1 cellular context compared by ENCODE assay signal in the genomic region with DNA sequence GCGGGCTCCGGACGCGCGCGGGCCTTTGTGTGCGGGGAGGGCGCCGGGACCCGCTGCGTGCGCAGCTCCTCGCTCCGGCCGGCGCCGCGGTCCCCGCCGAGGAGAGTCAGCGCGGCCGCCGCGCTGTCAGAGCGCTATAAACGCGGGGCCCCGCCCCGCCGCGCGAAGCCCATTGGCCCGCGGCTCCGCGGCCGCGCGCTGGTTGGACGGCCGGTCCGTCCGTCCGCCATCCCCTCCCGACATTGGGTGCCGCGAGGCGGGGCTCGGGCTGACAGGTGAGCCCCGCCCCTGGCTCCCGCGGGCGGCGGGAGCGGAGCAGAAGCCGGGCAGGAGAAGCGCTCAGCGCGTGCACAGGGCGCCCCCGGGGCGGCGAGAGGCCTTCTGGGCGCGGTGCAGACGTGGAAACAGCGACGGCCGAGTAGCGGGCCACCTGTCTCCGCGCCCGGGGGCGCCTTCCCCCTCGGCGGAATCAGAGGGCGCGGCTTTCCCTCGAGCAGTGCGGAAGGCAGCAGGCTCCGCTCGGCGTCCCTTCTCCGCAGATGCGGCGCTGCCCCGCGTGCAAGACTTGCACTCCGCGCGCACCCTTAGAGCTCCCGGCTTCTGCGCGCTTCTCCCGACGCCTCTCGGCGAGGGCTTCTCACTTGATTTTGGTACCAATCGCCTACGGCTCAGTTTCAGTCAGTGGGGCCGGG.
TF ChIP-seq lines count a peak whose summit lies in the region.

A gene with protein sequence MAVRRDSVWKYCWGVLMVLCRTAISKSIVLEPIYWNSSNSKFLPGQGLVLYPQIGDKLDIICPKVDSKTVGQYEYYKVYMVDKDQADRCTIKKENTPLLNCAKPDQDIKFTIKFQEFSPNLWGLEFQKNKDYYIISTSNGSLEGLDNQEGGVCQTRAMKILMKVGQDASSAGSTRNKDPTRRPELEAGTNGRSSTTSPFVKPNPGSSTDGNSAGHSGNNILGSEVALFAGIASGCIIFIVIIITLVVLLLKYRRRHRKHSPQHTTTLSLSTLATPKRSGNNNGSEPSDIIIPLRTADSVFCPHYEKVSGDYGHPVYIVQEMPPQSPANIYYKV (minus strand): TSS at position 111 of the 692 bp plus-strand sequence. CDS start 698 bp downstream, outside the sequence.

TF ChIP-seq in HEK293, 187 proteins besides CTCF, POLR2A, EP300 and RAD21 (continued from another document and continues in another):
- TF ChIP-seq, protein P1, sequence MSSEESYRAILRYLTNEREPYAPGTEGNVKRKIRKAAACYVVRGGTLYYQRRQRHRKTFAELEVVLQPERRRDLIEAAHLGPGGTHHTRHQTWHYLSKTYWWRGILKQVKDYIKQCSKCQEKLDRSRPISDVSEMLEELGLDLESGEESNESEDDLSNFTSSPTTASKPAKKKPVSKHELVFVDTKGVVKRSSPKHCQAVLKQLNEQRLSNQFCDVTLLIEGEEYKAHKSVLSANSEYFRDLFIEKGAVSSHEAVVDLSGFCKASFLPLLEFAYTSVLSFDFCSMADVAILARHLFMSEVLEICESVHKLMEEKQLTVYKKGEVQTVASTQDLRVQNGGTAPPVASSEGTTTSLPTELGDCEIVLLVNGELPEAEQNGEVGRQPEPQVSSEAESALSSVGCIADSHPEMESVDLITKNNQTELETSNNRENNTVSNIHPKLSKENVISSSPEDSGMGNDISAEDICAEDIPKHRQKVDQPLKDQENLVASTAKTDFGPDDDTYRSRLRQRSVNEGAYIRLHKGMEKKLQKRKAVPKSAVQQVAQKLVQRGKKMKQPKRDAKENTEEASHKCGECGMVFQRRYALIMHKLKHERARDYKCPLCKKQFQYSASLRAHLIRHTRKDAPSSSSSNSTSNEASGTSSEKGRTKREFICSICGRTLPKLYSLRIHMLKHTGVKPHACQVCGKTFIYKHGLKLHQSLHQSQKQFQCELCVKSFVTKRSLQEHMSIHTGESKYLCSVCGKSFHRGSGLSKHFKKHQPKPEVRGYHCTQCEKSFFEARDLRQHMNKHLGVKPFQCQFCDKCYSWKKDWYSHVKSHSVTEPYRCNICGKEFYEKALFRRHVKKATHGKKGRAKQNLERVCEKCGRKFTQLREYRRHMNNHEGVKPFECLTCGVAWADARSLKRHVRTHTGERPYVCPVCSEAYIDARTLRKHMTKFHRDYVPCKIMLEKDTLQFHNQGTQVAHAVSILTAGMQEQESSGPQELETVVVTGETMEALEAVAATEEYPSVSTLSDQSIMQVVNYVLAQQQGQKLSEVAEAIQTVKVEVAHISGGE (tag by site-specific recombination; conservative IDR thresholded peaks at IDR 0.05; ENCODE audit: low read depth): no peak
- TF ChIP-seq, protein P2, sequence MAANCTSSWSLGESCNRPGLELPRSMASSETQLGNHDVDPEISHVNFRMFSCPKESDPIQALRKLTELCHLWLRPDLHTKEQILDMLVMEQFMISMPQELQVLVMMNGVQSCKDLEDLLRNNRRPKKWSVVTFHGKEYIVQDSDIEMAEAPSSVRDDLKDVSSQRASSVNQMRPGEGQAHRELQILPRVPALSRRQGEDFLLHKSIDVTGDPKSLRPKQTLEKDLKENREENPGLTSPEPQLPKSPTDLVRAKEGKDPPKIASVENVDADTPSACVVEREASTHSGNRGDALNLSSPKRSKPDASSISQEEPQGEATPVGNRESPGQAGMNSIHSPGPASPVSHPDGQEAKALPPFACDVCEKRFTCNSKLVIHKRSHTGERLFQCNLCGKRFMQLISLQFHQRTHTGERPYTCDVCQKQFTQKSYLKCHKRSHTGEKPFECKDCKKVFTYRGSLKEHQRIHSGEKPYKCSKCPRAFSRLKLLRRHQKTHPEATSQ (tag by site-specific recombination; IDR thresholded peaks at IDR 0.05): no peak
- TF ChIP-seq ZXDB (tag by site-specific recombination; IDR thresholded peaks at IDR 0.05): peak; percentile 53; the same call in 1 of the 2 replicates
- TF ChIP-seq ZNF155 (tag by site-specific recombination; IDR thresholded peaks at IDR 0.05): no peak
- TF ChIP-seq HOXA7 (CRISPR knock-in tag; IDR thresholded peaks at IDR 0.05; ENCODE audit: borderline replicate concordance): no peak
- TF ChIP-seq, protein P3, sequence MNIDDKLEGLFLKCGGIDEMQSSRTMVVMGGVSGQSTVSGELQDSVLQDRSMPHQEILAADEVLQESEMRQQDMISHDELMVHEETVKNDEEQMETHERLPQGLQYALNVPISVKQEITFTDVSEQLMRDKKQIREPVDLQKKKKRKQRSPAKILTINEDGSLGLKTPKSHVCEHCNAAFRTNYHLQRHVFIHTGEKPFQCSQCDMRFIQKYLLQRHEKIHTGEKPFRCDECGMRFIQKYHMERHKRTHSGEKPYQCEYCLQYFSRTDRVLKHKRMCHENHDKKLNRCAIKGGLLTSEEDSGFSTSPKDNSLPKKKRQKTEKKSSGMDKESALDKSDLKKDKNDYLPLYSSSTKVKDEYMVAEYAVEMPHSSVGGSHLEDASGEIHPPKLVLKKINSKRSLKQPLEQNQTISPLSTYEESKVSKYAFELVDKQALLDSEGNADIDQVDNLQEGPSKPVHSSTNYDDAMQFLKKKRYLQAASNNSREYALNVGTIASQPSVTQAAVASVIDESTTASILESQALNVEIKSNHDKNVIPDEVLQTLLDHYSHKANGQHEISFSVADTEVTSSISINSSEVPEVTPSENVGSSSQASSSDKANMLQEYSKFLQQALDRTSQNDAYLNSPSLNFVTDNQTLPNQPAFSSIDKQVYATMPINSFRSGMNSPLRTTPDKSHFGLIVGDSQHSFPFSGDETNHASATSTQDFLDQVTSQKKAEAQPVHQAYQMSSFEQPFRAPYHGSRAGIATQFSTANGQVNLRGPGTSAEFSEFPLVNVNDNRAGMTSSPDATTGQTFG (tag by site-specific recombination; IDR thresholded peaks at IDR 0.05; ENCODE audit: borderline replicate concordance): no peak
- TF ChIP-seq EGR2 (tag by site-specific recombination; IDR thresholded peaks at IDR 0.05; ENCODE audit: low read depth): no peak
- no peak for TF ChIP-seq ZNF837 (tag by site-specific recombination; IDR thresholded peaks at IDR 0.05)
- TF ChIP-seq SP2 (tag by site-specific recombination; IDR thresholded peaks at IDR 0.05): no peak; the same call in 1 of the 2 replicates
- TF ChIP-seq KLF10 (tag by site-specific recombination; IDR thresholded peaks at IDR 0.05): peak; percentile 53
- TF ChIP-seq, protein P4, sequence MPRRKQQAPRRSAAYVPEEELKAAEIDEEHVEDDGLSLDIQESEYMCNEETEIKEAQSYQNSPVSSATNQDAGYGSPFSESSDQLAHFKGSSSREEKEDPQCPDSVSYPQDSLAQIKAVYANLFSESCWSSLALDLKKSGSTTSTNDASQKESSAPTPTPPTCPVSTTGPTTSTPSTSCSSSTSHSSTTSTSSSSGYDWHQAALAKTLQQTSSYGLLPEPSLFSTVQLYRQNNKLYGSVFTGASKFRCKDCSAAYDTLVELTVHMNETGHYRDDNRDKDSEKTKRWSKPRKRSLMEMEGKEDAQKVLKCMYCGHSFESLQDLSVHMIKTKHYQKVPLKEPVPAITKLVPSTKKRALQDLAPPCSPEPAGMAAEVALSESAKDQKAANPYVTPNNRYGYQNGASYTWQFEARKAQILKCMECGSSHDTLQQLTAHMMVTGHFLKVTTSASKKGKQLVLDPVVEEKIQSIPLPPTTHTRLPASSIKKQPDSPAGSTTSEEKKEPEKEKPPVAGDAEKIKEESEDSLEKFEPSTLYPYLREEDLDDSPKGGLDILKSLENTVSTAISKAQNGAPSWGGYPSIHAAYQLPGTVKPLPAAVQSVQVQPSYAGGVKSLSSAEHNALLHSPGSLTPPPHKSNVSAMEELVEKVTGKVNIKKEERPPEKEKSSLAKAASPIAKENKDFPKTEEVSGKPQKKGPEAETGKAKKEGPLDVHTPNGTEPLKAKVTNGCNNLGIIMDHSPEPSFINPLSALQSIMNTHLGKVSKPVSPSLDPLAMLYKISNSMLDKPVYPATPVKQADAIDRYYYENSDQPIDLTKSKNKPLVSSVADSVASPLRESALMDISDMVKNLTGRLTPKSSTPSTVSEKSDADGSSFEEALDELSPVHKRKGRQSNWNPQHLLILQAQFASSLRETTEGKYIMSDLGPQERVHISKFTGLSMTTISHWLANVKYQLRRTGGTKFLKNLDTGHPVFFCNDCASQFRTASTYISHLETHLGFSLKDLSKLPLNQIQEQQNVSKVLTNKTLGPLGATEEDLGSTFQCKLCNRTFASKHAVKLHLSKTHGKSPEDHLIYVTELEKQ (tag by site-specific recombination; IDR thresholded peaks at IDR 0.05; ENCODE audit: borderline replicate concordance): no peak
- no peak for TF ChIP-seq OVOL3 (tag by site-specific recombination; IDR thresholded peaks at IDR 0.05)
- TF ChIP-seq ZNF510 (tag by site-specific recombination; IDR thresholded peaks at IDR 0.05; ENCODE audit: insufficient replicate concordance): no peak
- peak; percentile 75 for TF ChIP-seq ZNF660 (tag by site-specific recombination; IDR thresholded peaks at IDR 0.05)
- TF ChIP-seq, protein P5, sequence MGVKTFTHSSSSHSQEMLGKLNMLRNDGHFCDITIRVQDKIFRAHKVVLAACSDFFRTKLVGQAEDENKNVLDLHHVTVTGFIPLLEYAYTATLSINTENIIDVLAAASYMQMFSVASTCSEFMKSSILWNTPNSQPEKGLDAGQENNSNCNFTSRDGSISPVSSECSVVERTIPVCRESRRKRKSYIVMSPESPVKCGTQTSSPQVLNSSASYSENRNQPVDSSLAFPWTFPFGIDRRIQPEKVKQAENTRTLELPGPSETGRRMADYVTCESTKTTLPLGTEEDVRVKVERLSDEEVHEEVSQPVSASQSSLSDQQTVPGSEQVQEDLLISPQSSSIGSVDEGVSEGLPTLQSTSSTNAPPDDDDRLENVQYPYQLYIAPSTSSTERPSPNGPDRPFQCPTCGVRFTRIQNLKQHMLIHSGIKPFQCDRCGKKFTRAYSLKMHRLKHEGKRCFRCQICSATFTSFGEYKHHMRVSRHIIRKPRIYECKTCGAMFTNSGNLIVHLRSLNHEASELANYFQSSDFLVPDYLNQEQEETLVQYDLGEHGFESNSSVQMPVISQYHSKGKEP (tag by site-specific recombination; IDR thresholded peaks at IDR 0.05): no peak
- TF ChIP-seq ZNF169 (tag by site-specific recombination; IDR thresholded peaks at IDR 0.05): no peak
- TF ChIP-seq ZNF433 (tag by site-specific recombination; IDR thresholded peaks at IDR 0.05; ENCODE audit: low read depth): no peak
- TF ChIP-seq ZNF248 (tag by site-specific recombination; IDR thresholded peaks at IDR 0.05): no peak
- TF ChIP-seq, protein P6, sequence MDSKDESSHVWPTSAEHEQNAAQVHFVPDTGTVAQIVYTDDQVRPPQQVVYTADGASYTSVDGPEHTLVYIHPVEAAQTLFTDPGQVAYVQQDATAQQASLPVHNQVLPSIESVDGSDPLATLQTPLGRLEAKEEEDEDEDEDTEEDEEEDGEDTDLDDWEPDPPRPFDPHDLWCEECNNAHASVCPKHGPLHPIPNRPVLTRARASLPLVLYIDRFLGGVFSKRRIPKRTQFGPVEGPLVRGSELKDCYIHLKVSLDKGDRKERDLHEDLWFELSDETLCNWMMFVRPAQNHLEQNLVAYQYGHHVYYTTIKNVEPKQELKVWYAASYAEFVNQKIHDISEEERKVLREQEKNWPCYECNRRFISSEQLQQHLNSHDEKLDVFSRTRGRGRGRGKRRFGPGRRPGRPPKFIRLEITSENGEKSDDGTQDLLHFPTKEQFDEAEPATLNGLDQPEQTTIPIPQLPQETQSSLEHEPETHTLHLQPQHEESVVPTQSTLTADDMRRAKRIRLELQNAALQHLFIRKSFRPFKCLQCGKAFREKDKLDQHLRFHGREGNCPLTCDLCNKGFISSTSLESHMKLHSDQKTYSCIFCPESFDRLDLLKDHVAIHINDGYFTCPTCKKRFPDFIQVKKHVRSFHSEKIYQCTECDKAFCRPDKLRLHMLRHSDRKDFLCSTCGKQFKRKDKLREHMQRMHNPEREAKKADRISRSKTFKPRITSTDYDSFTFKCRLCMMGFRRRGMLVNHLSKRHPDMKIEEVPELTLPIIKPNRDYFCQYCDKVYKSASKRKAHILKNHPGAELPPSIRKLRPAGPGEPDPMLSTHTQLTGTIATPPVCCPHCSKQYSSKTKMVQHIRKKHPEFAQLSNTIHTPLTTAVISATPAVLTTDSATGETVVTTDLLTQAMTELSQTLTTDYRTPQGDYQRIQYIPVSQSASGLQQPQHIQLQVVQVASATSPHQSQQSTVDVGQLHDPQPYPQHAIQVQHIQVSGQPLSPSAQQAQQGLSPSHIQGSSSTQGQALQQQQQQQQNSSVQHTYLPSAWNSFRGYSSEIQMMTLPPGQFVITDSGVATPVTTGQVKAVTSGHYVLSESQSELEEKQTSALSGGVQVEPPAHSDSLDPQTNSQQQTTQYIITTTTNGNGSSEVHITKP (tag by site-specific recombination; IDR thresholded peaks at IDR 0.05): no peak
- no peak for TF ChIP-seq YY1 (tag by site-specific recombination; IDR thresholded peaks at IDR 0.05)
- no peak for TF ChIP-seq ZNF214 (tag by site-specific recombination; IDR thresholded peaks at IDR 0.05; ENCODE audit: borderline replicate concordance)
- TF ChIP-seq ZNF677 (tag by site-specific recombination; IDR thresholded peaks at IDR 0.05): no peak; the same call in 1 of the 2 replicates
- TF ChIP-seq ZNF140 (tag by site-specific recombination; IDR thresholded peaks at IDR 0.05): no peak
- TF ChIP-seq ZNF830 (tag by site-specific recombination; IDR thresholded peaks at IDR 0.05; ENCODE audit: low read depth): no peak
- TF ChIP-seq, protein P7, sequence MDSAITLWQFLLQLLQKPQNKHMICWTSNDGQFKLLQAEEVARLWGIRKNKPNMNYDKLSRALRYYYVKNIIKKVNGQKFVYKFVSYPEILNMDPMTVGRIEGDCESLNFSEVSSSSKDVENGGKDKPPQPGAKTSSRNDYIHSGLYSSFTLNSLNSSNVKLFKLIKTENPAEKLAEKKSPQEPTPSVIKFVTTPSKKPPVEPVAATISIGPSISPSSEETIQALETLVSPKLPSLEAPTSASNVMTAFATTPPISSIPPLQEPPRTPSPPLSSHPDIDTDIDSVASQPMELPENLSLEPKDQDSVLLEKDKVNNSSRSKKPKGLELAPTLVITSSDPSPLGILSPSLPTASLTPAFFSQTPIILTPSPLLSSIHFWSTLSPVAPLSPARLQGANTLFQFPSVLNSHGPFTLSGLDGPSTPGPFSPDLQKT (IDR thresholded peaks at IDR 0.05; ENCODE audit: borderline replicate concordance, low read depth, low read length): no peak
- TF ChIP-seq ZBTB20 (tag by site-specific recombination; IDR thresholded peaks at IDR 0.05): peak; percentile 67; the same call in 1 of the 2 replicates
- TF ChIP-seq ZNF10 (tag by site-specific recombination; IDR thresholded peaks at IDR 0.05): no peak
